In genomic region chr5:55227738-55228430, GRCh38 we compare ENCODE assay signal across 8 cellular contexts. TPM values are rescaled to one million over a fixed set of nuclear protein-coding genes. Genes with fewer than 3 reads are reported as not detected.
A peak's percentile ranks its signal among the peaks of the same experiment; 100 is the strongest.
DNase-seq lines count a peak whose midpoint lies in the region; ATAC-seq and TF ChIP-seq lines count a peak whose summit lies in the region.

No MANE protein-coding gene starts in this region.

- H3K27me3 ChIP-seq in RWPE2 (ENCODE audit: insufficient read depth, poor library complexity, severe bottlenecking), result no peaks in the 10 kb centered on the region

- H3K9me3 ChIP-seq in RWPE2 (ENCODE audit: severe bottlenecking), result no peaks in the 10 kb centered on the region

- peak overlapping the region; percentile 53 for H3K4me3 ChIP-seq in RWPE2 (ENCODE audit: severe bottlenecking)
- peak overlapping the region; percentile 48 for H3K4me3 ChIP-seq in fibroblast of the aortic adventitia (ENCODE audit: low read depth, low read length)
- peak overlapping the region in 5 of 7 experiments; percentile 11 to 49 (median 39) for H3K4me3 ChIP-seq in skin epidermis
- peak overlapping the region in 1 of 2 donors; percentile 32 for H3K4me3 ChIP-seq in foreskin fibroblast (ENCODE audit: low read depth in 1 of 2, low read length in 2 of 2)

- H3K27ac ChIP-seq in RWPE2 (ENCODE audit: poor library complexity, severe bottlenecking) (peak overlapping the region; percentile 40), skin epidermis (no peak overlapping the region)

- H3K4me1 ChIP-seq in RWPE2 (ENCODE audit: insufficient read depth, poor library complexity, severe bottlenecking), result no peaks in the 10 kb centered on the region

- H3K36me3 ChIP-seq in RWPE2 (ENCODE audit: low read depth), result no peaks in the 10 kb centered on the region

- TF ChIP-seq CTCF in RWPE2 (IDR thresholded peaks at IDR 0.05; ENCODE audit: poor library complexity, severe bottlenecking), result no peak
- no peak for TF ChIP-seq CTCF in fibroblast of the aortic adventitia (IDR thresholded peaks at IDR 0.05; ENCODE audit: insufficient read depth, low read length)
- TF ChIP-seq CTCF in foreskin fibroblast (IDR thresholded peaks at IDR 0.05; ENCODE audit: low read depth, low read length), result no peak

- intact Hi-C loops in posterior vena cava (cut with DNase I), result no loop called here

- ATAC-seq in RWPE2 (ENCODE audit: low read depth) (no peak), GM19397 (IDR thresholded peaks at IDR 0.05; ENCODE audit: unreplicated experiment) (no peak)

- DNase-seq in DMS79 treated with DMSO at 0.1 percent for 48 hours (lab: John Stamatoyannopoulos, UW) (peak; percentile 6), DMS79 (lab: John Stamatoyannopoulos, UW) (no peak), RWPE2 (ENCODE audit: low spot score) (no peak), fibroblast of the aortic adventitia (ENCODE audit: low read depth) (no peak), posterior vena cava (ENCODE audit: low spot score) (no peak), foreskin fibroblast (no peak)

RNA-seq across cellular contexts. Expression of gene MCIDAS, which starts 0.8 kb away (rescaled TPM):
- total RNA-seq in fibroblast of the aortic adventitia (ENCODE audit: low replicate concordance), result not detected in 2 replicates
- not detected for total RNA-seq in posterior vena cava

RNA-seq across cellular contexts. Expression of gene CCNO, which starts 5.5 kb away (rescaled TPM):
- 0.18 TPM in 1 of 2 replicates, not detected in the other for total RNA-seq in fibroblast of the aortic adventitia (ENCODE audit: low replicate concordance)
- under 1 TPM; 0.24 to 0.42 TPM for total RNA-seq in posterior vena cava

RNA-seq across cellular contexts. Expression of gene CDC20B, which starts 54.9 kb away (rescaled TPM):
- not detected in 2 replicates for total RNA-seq in fibroblast of the aortic adventitia (ENCODE audit: low replicate concordance)
- not detected for total RNA-seq in posterior vena cava
